Comparison of ENCODE assay signal across 1 cellular context in the genomic region with DNA sequence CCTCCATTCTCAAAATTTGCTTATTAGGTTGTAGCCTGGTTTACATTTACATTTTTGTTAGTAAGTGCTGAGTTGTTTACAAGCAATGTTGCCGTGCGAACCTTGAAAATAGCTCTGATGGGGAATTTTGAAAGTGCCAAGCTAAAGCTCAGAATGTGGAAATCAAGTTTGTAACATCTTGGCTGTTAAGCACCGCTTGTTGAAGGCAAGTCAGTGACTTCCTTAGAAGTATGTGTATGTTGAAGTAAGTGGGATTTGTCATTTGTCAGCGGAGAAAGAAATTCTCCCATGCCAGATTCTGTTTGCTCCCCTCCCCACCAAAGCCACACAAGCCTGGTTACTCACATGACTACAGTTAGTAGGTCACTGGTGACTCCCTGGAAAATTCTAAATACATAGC.
TF ChIP-seq lines count a peak whose summit lies in the region.

No MANE protein-coding gene starts in this region.

TF ChIP-seq in GM23338, 12 proteins besides CTCF, POLR2A, EP300 and RAD21 (continued from another document):
- TF ChIP-seq, protein P1, sequence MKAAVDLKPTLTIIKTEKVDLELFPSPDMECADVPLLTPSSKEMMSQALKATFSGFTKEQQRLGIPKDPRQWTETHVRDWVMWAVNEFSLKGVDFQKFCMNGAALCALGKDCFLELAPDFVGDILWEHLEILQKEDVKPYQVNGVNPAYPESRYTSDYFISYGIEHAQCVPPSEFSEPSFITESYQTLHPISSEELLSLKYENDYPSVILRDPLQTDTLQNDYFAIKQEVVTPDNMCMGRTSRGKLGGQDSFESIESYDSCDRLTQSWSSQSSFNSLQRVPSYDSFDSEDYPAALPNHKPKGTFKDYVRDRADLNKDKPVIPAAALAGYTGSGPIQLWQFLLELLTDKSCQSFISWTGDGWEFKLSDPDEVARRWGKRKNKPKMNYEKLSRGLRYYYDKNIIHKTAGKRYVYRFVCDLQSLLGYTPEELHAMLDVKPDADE (IDR thresholded peaks at IDR 0.05): no peak
